16 cellular contexts compared by ENCODE assay signal in the genomic region with DNA sequence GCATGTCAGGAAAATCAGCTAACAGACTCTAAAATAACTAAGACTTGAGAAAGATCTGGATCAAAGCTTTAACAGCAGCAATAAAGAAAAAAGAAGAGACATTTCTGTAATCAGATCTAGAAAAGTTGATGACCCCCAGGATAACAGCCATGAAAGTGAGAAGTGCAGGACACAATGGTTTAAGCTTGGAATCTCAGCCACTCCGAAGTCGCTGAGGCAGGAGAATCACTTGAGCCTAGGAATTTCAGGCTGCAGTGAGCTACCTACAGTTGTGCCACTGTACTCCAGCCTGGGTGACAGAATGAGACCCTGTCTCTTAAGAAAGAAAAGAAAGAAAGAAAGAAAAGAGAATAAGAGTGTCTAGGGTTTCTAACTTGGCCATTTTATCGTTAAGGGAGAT.
"Had no signal": no experiment of that assay in that cellular context is flagged by ENCODE, and none has a peak within 500 bp of the region (broad histone marks: within the 10 kb centered on the region; RNA-seq: fewer than 3 reads in every experiment).

No MANE protein-coding gene starts in this region.

- H3K9me3 ChIP-seq: esophagus muscularis mucosa, heart right ventricle, left ventricle myocardium inferior, pancreas, psoas muscle, sigmoid colon, thyroid gland, upper lobe of left lung, vagina had no signal

- H3K4me3 ChIP-seq: esophagus muscularis mucosa, heart right ventricle, left ventricle myocardium inferior, pancreas, psoas muscle, sigmoid colon, thyroid gland, upper lobe of left lung, vagina had no signal

- ATAC-seq: heart right ventricle, psoas muscle had no signal

- H3K36me3 ChIP-seq: esophagus muscularis mucosa, heart right ventricle, left ventricle myocardium inferior, pancreas, sigmoid colon, thyroid gland, upper lobe of left lung, vagina had no signal

- FAIRE-seq: bronchial epithelial cell, pancreas, small intestine had no signal

- DNase-seq: activated CD4-positive, CD25-positive, alpha-beta regulatory T cell treated with anti-CD3 and anti-CD28 coated beads, Interleukin-2, amount 50 U/mL, for 72 hours; anterior cingulate cortex; foreskin melanocyte; heart right ventricle; left ventricle myocardium inferior; nucleus accumbens; psoas muscle; sigmoid colon; small intestine; substantia nigra; upper lobe of left lung had no signal

- H3K4me1 ChIP-seq: esophagus muscularis mucosa, pancreas, psoas muscle, vagina had no signal

- H3K27me3 ChIP-seq: esophagus muscularis mucosa, heart right ventricle, pancreas, sigmoid colon, thyroid gland, upper lobe of left lung, vagina had no signal

- H3K27ac ChIP-seq: esophagus muscularis mucosa, heart right ventricle, left ventricle myocardium inferior, pancreas, psoas muscle, sigmoid colon, upper lobe of left lung, vagina had no signal
